In genomic region chr17:48830840-48831548, GRCh38 we compare ENCODE assay signal across 1 cellular context.
TF ChIP-seq lines count a peak whose summit lies in the region.

CALCOCO2 (plus strand) TSS chr17:48831035; CDS start chr17:48841708, 10,673 bp downstream.

TF ChIP-seq in GM12878, 131 proteins besides CTCF, POLR2A, EP300 and RAD21 (continued from another document):
- TF ChIP-seq IRF4 (IDR thresholded peaks at IDR 0.05; ENCODE audit: low read depth, low read length) (0 out of 2 replicates have a peak, but pooled peaks have one; percentile 61), ZBTB33 (IDR thresholded peaks at IDR 0.05) (no peak), SIN3A (IDR thresholded peaks at IDR 0.05; ENCODE audit: low read depth, low read length) (peak; percentile 37; the same call in 1 of the 2 replicates), PKNOX1 (IDR thresholded peaks at IDR 0.05) (peak; percentile 45; the same call in 1 of the 2 replicates), HDAC2 (IDR thresholded peaks at IDR 0.05) (no peak), PML (IDR thresholded peaks at IDR 0.05; ENCODE audit: low read length) (no peak), NR2C1 (IDR thresholded peaks at IDR 0.05) (peak; percentile 67), TARDBP (IDR thresholded peaks at IDR 0.05; ENCODE audit: borderline replicate concordance) (0 out of 2 replicates have a peak, but pooled peaks have one; percentile 84), NKRF (conservative IDR thresholded peaks at IDR 0.05) (peak; percentile 78; the same call in 1 of the 2 replicates), POLR2AphosphoS5 (IDR thresholded peaks at IDR 0.05; ENCODE audit: low read length) (peak; percentile 70), NR2F1 (conservative IDR thresholded peaks at IDR 0.05) (peak; percentile 78), TCF12 (IDR thresholded peaks at IDR 0.05; ENCODE audit: low read depth, low read length) (no peak), GATAD2B (conservative IDR thresholded peaks at IDR 0.05; ENCODE audit: low read depth) (peak; percentile 92), DPF2 (IDR thresholded peaks at IDR 0.05) (peak; percentile 70), SP1 (IDR thresholded peaks at IDR 0.05; ENCODE audit: low read depth, low read length) (peak; percentile 88), CBFB (IDR thresholded peaks at IDR 0.05; ENCODE audit: low read depth) (no peak; the same call in 1 of the 2 replicates), FOXK2 (IDR thresholded peaks at IDR 0.05) (peak; percentile 37; the same call in 1 of the 2 replicates), BHLHE40 (IDR thresholded peaks at IDR 0.05; ENCODE audit: borderline replicate concordance in 1 of 2, low read depth in 2 of 2, low read length in 1 of 2) (peak in 1 of 2 experiments; percentile 34; a peak in 1 of 4 replicates), RUNX3 (IDR thresholded peaks at IDR 0.05; ENCODE audit: low read length) (peak; percentile 78), EED (IDR thresholded peaks at IDR 0.05; ENCODE audit: low read depth) (peak; percentile 33; the same call in 1 of the 2 replicates), KLF5 (IDR thresholded peaks at IDR 0.05; ENCODE audit: partially characterized antibody) (peak; percentile 54), MYC (IDR thresholded peaks at IDR 0.05; ENCODE audit: insufficient read depth, insufficient read length, insufficient replicate concordance, low read length, severe bottlenecking) (no peak), MYB (IDR thresholded peaks at IDR 0.05; ENCODE audit: borderline replicate concordance, low read depth, low read length) (0 out of 2 replicates have a peak, but pooled peaks have one; percentile 54), YY1 (IDR thresholded peaks at IDR 0.05; ENCODE audit: low read depth, low read length) (peak; percentile 77), TAF1 (IDR thresholded peaks at IDR 0.05; ENCODE audit: borderline replicate concordance, low read depth, low read length) (0 out of 2 replicates have a peak, but pooled peaks have one; percentile 54), NBN (IDR thresholded peaks at IDR 0.05) (peak; percentile 88), ZBED1 (IDR thresholded peaks at IDR 0.05; ENCODE audit: borderline replicate concordance) (no peak), KAT2A (conservative IDR thresholded peaks at IDR 0.05; ENCODE audit: control insufficient read depth, low read depth, low read length) (no peak), REST (IDR thresholded peaks at IDR 0.05; ENCODE audit: low read depth, low read length) (peak; percentile 66), STAT1 (conservative IDR thresholded peaks at IDR 0.05) (no peak), RELB (IDR thresholded peaks at IDR 0.05; ENCODE audit: low read depth) (peak; percentile 28; the same call in 1 of the 2 replicates), SIX5 (IDR thresholded peaks at IDR 0.05; ENCODE audit: low read depth, low read length, severe bottlenecking) (peak; percentile 87), BCL3 (IDR thresholded peaks at IDR 0.05; ENCODE audit: borderline replicate concordance, insufficient read depth, low read depth, low read length, poor library complexity, severe bottlenecking) (peak; percentile 45), MEF2B (IDR thresholded peaks at IDR 0.05; ENCODE audit: partially characterized antibody, poor library complexity, severe bottlenecking) (peak; percentile 77), CREB1 (IDR thresholded peaks at IDR 0.05; ENCODE audit: low read depth) (peak; percentile 94), BACH1 (IDR thresholded peaks at IDR 0.05; ENCODE audit: borderline replicate concordance) (peak; percentile 75), ETV6 (conservative IDR thresholded peaks at IDR 0.05 in 1 of 2, IDR thresholded peaks at IDR 0.05 in 1 of 2; ENCODE audit: borderline replicate concordance in 1 of 2, low read depth in 1 of 2) (no peak), MLLT1 (IDR thresholded peaks at IDR 0.05) (peak; percentile 70), IKZF1 (conservative IDR thresholded peaks at IDR 0.05) (peak; percentile 76), IKZF2 (IDR thresholded peaks at IDR 0.05) (peak in 1 of 2 experiments; percentile 45; a peak in 2 of 4 replicates), RFX5 (IDR thresholded peaks at IDR 0.05; ENCODE audit: low read depth, low read length) (peak; percentile 45; the same call in 1 of the 2 replicates), RB1 (IDR thresholded peaks at IDR 0.05; ENCODE audit: borderline replicate concordance) (peak; percentile 62; the same call in 1 of the 2 replicates), HDGF (IDR thresholded peaks at IDR 0.05) (peak; percentile 70; the same call in 1 of the 2 replicates), USF1 (IDR thresholded peaks at IDR 0.05; ENCODE audit: borderline replicate concordance, extremely low read length, insufficient read depth, low read depth, low read length) (peak; percentile 25), RELA (IDR thresholded peaks at IDR 0.05; ENCODE audit: borderline replicate concordance, partially characterized antibody) (peak; percentile 35)
